Comparison of ENCODE assay signal across 9 cellular contexts in the genomic region with DNA sequence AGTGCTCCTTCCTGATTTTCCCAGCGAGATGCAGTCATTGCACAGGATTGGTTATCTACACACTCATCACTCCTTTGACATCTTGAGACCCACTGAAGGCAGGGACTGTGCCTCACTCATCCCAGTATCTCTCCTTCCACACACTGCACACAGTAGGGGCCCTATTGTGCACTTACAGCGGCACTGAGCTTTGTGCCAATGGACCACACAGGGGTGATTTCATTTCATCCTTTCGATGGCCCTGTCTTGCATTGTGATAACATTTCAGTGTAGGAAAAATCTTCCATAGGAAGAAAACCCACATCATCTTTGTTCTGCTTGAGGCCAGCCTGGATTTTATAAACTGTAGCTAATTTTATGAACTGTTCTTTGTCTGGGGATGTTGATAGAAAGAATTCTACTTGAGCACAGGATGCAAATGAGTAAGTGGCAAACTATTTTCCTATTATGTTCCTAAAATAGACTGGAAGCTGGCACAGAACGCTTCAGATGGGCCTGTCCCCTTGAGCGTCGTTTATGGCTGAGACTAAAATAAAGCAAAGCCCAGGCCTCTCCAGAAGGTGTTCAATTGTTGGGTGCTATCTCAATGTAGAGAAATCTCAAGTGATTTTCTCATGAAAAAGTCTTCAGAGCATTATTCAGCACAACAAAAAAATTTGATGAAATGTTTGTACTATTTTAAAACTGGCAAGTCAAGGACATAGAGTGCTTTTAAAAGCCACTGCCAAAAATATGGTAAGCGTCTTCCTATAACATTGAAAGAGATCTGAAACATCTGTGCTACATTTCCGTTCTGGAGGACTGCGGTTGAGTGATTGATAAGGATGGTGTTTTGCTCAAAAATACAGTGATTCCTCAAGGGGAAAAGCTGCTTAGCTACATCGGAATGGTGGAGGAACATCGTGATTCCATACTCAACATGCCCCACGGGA. TPM values are rescaled to one million over a fixed set of nuclear protein-coding genes. Genes with fewer than 3 reads are reported as not detected.
A peak's percentile ranks its signal among the peaks of the same experiment; 100 is the strongest.
DNase-seq lines count a peak whose midpoint lies in the region; ATAC-seq and TF ChIP-seq lines count a peak whose summit lies in the region.
"Had no signal": no experiment of that assay in that cellular context is flagged by ENCODE, and none has a peak within 500 bp of the region (broad histone marks: within the 10 kb centered on the region; RNA-seq: fewer than 3 reads in every experiment).

No MANE protein-coding gene starts in this region.

- no peaks in the 10 kb centered on the region for H3K27me3 ChIP-seq in sigmoid colon

- H3K27ac Mint-ChIP-seq in T-helper 17 cell = peak overlapping the region; percentile 85

- no peaks in the 10 kb centered on the region for H3K36me3 ChIP-seq in sigmoid colon

- ATAC-seq in T-helper 17 cell (peak; percentile 78), GM19351 (IDR thresholded peaks at IDR 0.05; ENCODE audit: unreplicated experiment) (no peak)

- H3K9me3 ChIP-seq in T-helper 17 cell (ENCODE audit: control insufficient read depth, low read length, poor library complexity, severe bottlenecking) = no peaks in the 10 kb centered on the region
- H3K9me3 ChIP-seq in sigmoid colon = no peaks in the 10 kb centered on the region

- H3K4me3 ChIP-seq in sigmoid colon = no peak overlapping the region

- peak; percentile 79 for DNase-seq in GM03348 (ENCODE audit: low spot score)
- no peak for DNase-seq in T-helper 17 cell
- DNase-seq in foreskin melanocyte = peak; percentile 90
- no peak for DNase-seq in sigmoid colon
- no peak for DNase-seq in SKM-1 (lab: John Stamatoyannopoulos, UW; ENCODE audit: unreplicated experiment)
- DNase-seq in DMS114 treated with DMSO at 0.1 percent for 48 hours (lab: John Stamatoyannopoulos, UW; ENCODE audit: unreplicated experiment) = no peak
- DNase-seq in activated effector memory CD4-positive, alpha-beta T cell treated with anti-CD3 and anti-CD28 coated beads, Interleukin-2, amount 50 U/mL, for 16 hours = no peak
- DNase-seq: stimulated activated CD4-positive, alpha-beta T cell treated with anti-CD3 and anti-CD28 coated beads, Interleukin-2, amount 100 ng/mL, for 24 hours had no signal

- H3K27ac ChIP-seq in sigmoid colon = peak overlapping the region; percentile 75 to 92 (median 82)

- TF ChIP-seq CTCF in sigmoid colon (IDR thresholded peaks at IDR 0.05) = no peak

- intact Hi-C loops in sigmoid colon (cut with DNase I) = no loop called here

- peaks cover 4% of the 10 kb centered on the region for H3K36me3 Mint-ChIP-seq in T-helper 17 cell (ENCODE audit: low read depth)

- H3K4me1 Mint-ChIP-seq in T-helper 17 cell = peaks cover 20% of the 10 kb centered on the region

- TF ChIP-seq EP300 in sigmoid colon (IDR thresholded peaks at IDR 0.05) = peak in 3 of 4 donors; percentile 35 to 89 (median 64)

- H3K4me3 Mint-ChIP-seq in T-helper 17 cell = peak overlapping the region; percentile 80

- H3K4me1 ChIP-seq in sigmoid colon = peaks cover 0 to 55% (median 39%) of the 10 kb centered on the region in 4 donors

- WGBS in sigmoid colon, 2 donors = 42 to 74% methylated on average over 12 of the region's 12 CpGs

- no peak for TF ChIP-seq POLR2A in sigmoid colon (IDR thresholded peaks at IDR 0.05)

- H3K27me3 Mint-ChIP-seq in T-helper 17 cell = no peaks in the 10 kb centered on the region

RNA-seq across cellular contexts. Expression of a gene that starts 10.7 kb away (rescaled TPM):
- total RNA-seq in T-helper 17 cell (100 to 1,000 TPM; 175 to 225 TPM), sigmoid colon (100 to 1,000 TPM; 112 to 185 (median 136) TPM)
- polyA plus RNA-seq in sigmoid colon = 10 to 100 TPM; 42.0 to 73.8 (median 63.3) TPM

RNA-seq across cellular contexts. Expression of a gene that starts 26.1 kb away (rescaled TPM):
- total RNA-seq in T-helper 17 cell (not detected), sigmoid colon (1 to 10 TPM in 1 of 4 donors, under 1 TPM in 3; 0.33 to 2.8 (median 0.45) TPM)
- polyA plus RNA-seq in sigmoid colon = 10 to 100 TPM; 34.4 to 48.8 (median 38.4) TPM

RNA-seq across cellular contexts. Expression of a gene that starts 50.3 kb away (rescaled TPM):
- total RNA-seq in T-helper 17 cell (not detected), sigmoid colon (not detected)
- polyA plus RNA-seq in sigmoid colon = not detected

Comparison
In these comparisons a context has a peak if more than half of its experiments do, and no peak if none do; other contexts are left out.
1. DNase-seq: peak in GM03348 (single experiment) and foreskin melanocyte (single experiment); none in T-helper 17 cell (0 of 3), sigmoid colon (single experiment), SKM-1 (single experiment), DMS114 treated with DMSO at 0.1 percent for 48 hours (single experiment) and activated effector memory CD4-positive, alpha-beta T cell treated with anti-CD3 and anti-CD28 coated beads, Interleukin-2, amount 50 U/mL, for 16 hours (single experiment).